Comparison of ENCODE assay signal across 16 cellular contexts in genomic region chr1:237953238-237953637, GRCh38.
DNase-seq lines count a peak whose midpoint lies in the region; ATAC-seq and TF ChIP-seq lines count a peak whose summit lies in the region.
"Had no signal": no experiment of that assay in that cellular context is flagged by ENCODE, and none has a peak within 500 bp of the region (broad histone marks: within the 10 kb centered on the region; RNA-seq: fewer than 3 reads in every experiment).

No MANE protein-coding gene starts in this region.

- in situ Hi-C loops in astrocyte of the cerebellum (cut with HindIII; ENCODE audit: low sequenced_read_pairs) = no loop called here

- peak; percentile 11 for DNase-seq in DMS 273 (lab: John Stamatoyannopoulos, UW; ENCODE audit: unreplicated experiment)
- no peak for DNase-seq in DMS 273 treated with DMSO at 0.1 percent for 48 hours (lab: John Stamatoyannopoulos, UW)
- no peak for DNase-seq in LNCaP clone FGC (ENCODE audit: low read depth)
- no peak for DNase-seq in astrocyte of the cerebellum (ENCODE audit: low read depth)
- DNase-seq in mesendoderm = peak; percentile 62
- DNase-seq in T1000 (lab: John Stamatoyannopoulos, UW) = no peak
- no peak for DNase-seq in SK-N-DZ (ENCODE audit: low spot score)
- DNase-seq: 8988T; amniotic stem cell; CD4-positive, alpha-beta T cell; HCEC 1CT; kidney glomerular epithelial cell; NCI-H2081 treated with DMSO at 0.1 percent for 48 hours; stimulated activated CD4-positive, alpha-beta T cell treated with anti-CD3 and anti-CD28 coated beads, Interleukin-15, amount 100 ng/mL, for 24 hours had no signal

- no peaks in the 10 kb centered on the region for H3K4me1 ChIP-seq in mesendoderm (ENCODE audit: control insufficient read depth, low read depth, low read length)
- H3K4me1 ChIP-seq: prostate gland had no signal

- H3K56ac ChIP-seq in mesendoderm (ENCODE audit: low read length) = no peak overlapping the region

- no peaks in the 10 kb centered on the region for H3K79me2 ChIP-seq in mesendoderm (ENCODE audit: control insufficient read depth, insufficient read depth, low read length)

- H3K18ac ChIP-seq in mesendoderm (ENCODE audit: low read length) = no peak overlapping the region

- H2BK5ac ChIP-seq in mesendoderm (ENCODE audit: low read length) = no peak overlapping the region

- ATAC-seq in GM18861 (IDR thresholded peaks at IDR 0.05; ENCODE audit: unreplicated experiment) = no peak

- H3K4me3 ChIP-seq in LNCaP clone FGC (ENCODE audit: low read depth, low read length) (no peak overlapping the region), astrocyte of the cerebellum (ENCODE audit: low read depth, low read length) (no peak overlapping the region), mesendoderm (ENCODE audit: low read length) (no peak overlapping the region)
- H3K4me3 ChIP-seq: prostate gland had no signal

- H4K5ac ChIP-seq in mesendoderm (ENCODE audit: low read length) = no peak overlapping the region

- no peak overlapping the region for H3K27ac ChIP-seq in mesendoderm (ENCODE audit: low read depth, low read length)
- H3K27ac ChIP-seq: prostate gland had no signal

- H3K79me1 ChIP-seq in mesendoderm (ENCODE audit: low read length) = no peaks in the 10 kb centered on the region

- no peak overlapping the region for H2BK120ac ChIP-seq in mesendoderm (ENCODE audit: low read depth, low read length)

- H3K4me2 ChIP-seq in mesendoderm (ENCODE audit: low read length) = no peak overlapping the region

- no peak overlapping the region for H2BK15ac ChIP-seq in mesendoderm (replicated peaks; ENCODE audit: low read depth)

- WGBS in mesendoderm (ENCODE audit: extremely low coverage, insufficient coverage, low lambda C conversion rate) = no CpG with 5 or more reads among the region's 7 CpGs

- peak; percentile 71 for TF ChIP-seq CTCF in LNCaP clone FGC (IDR thresholded peaks at IDR 0.05; ENCODE audit: control insufficient read depth, extremely low read depth, insufficient read depth)
- peak; percentile 20 for TF ChIP-seq CTCF in astrocyte of the cerebellum (IDR thresholded peaks at IDR 0.05; ENCODE audit: low read depth, low read length, missing control alignments)

- no peak overlapping the region for H3K23ac ChIP-seq in mesendoderm (ENCODE audit: low read length)

- H3K27me3 ChIP-seq in mesendoderm (ENCODE audit: insufficient read depth, low read length, poor library complexity) = no peaks in the 10 kb centered on the region

- H3K36me3 ChIP-seq in mesendoderm (ENCODE audit: control insufficient read depth, insufficient read depth, low read length) = no peaks in the 10 kb centered on the region
- H3K36me3 ChIP-seq: prostate gland had no signal

- no peak overlapping the region for H3K9ac ChIP-seq in mesendoderm (ENCODE audit: low read length)

- no peak overlapping the region for H2AK5ac ChIP-seq in mesendoderm (ENCODE audit: low read length)

- no peak overlapping the region for H3K4ac ChIP-seq in mesendoderm (ENCODE audit: low read depth, low read length)

- H4K8ac ChIP-seq in mesendoderm (ENCODE audit: low read depth, low read length) = no peak overlapping the region

Comparison
In these comparisons a context has a peak if more than half of its experiments do, and no peak if none do; other contexts are left out.
1. DNase-seq: peak in DMS 273 (single experiment) and mesendoderm (single experiment); none in DMS 273 treated with DMSO at 0.1 percent for 48 hours (single experiment), LNCaP clone FGC (single experiment), astrocyte of the cerebellum (single experiment), T1000 (single experiment) and SK-N-DZ (single experiment).